8 cellular contexts compared by ENCODE assay signal in genomic region chr19:49056101-49056901, GRCh38. TPM values are rescaled to one million over a fixed set of nuclear protein-coding genes. Genes with fewer than 3 reads are reported as not detected.
DNase-seq lines count a peak whose midpoint lies in the region; ATAC-seq and FAIRE-seq lines count a peak whose summit lies in the region.

No MANE protein-coding gene starts in this region.

- no peak overlapping the region for H2BK5ac ChIP-seq in trophoblast cell (ENCODE audit: low read depth, low read length, poor library complexity)

- H3K4me3 ChIP-seq in trophoblast cell (ENCODE audit: low read depth, low read length), result peak overlapping the region; percentile 53

- H2BK12ac ChIP-seq in trophoblast cell (ENCODE audit: low read length), result no peak overlapping the region

- no peak overlapping the region for H3K27ac Mint-ChIP-seq in activated naive CD4-positive, alpha-beta T cell treated with anti-CD3 and anti-CD28 coated beads, Interleukin-2, amount 10 ng/mL, durations not matched to agents 7 days and 5 days

- peak overlapping the region; percentile 69 for H2AFZ ChIP-seq in trophoblast cell (ENCODE audit: insufficient read depth, low read length, poor library complexity)

- no CpG with 5 or more reads among the region's 63 CpGs for WGBS in trophoblast cell (ENCODE audit: extremely low coverage, insufficient coverage, insufficient read length)

- CTCF ChIA-PET in activated naive CD4-positive, alpha-beta T cell treated with anti-CD3 and anti-CD28 coated beads, Interleukin-2, amount 10 ng/mL, durations not matched to agents 7 days and 5 days (lab: Charles Lee), result interaction anchor here (1.0 to 1.4 kb wide), 2 partner anchors 42 to 56 kb away, joined by 4 to 6 read pairs; no protein-coding TSS in a partner anchor

- H3K27me3 Mint-ChIP-seq in activated naive CD4-positive, alpha-beta T cell treated with anti-CD3 and anti-CD28 coated beads, Interleukin-2, amount 10 ng/mL, durations not matched to agents 7 days and 5 days, result peaks cover 83% of the 10 kb centered on the region

- H3K79me1 ChIP-seq in trophoblast cell (ENCODE audit: low read length), result peaks cover 16% of the 10 kb centered on the region

- H3K9ac ChIP-seq in trophoblast cell (ENCODE audit: low read length), result no peak overlapping the region

- H4K91ac ChIP-seq in trophoblast cell (ENCODE audit: low read depth, low read length), result peak overlapping the region; percentile 29

- ATAC-seq in Right ventricle myocardium superior (ENCODE audit: poor library complexity) (peak; percentile 93), HG02973 (IDR thresholded peaks at IDR 0.05; ENCODE audit: unreplicated experiment) (no peak), GM21529 (IDR thresholded peaks at IDR 0.05; ENCODE audit: unreplicated experiment) (no peak)

- H3K4ac ChIP-seq in trophoblast cell (ENCODE audit: low read depth, low read length), result peak overlapping the region; percentile 31

- H2BK120ac ChIP-seq in trophoblast cell (ENCODE audit: insufficient read depth, low read length, poor library complexity), result peak overlapping the region; percentile 26

- no peak overlapping the region for H4K12ac ChIP-seq in trophoblast cell (ENCODE audit: low read depth, low read length)

- H3K4me3 Mint-ChIP-seq in activated naive CD4-positive, alpha-beta T cell treated with anti-CD3 and anti-CD28 coated beads, Interleukin-2, amount 10 ng/mL, durations not matched to agents 7 days and 5 days, result peak overlapping the region; percentile 70

- peak overlapping the region; percentile 11 for H3K14ac ChIP-seq in trophoblast cell (ENCODE audit: low read length)

- no peak overlapping the region for H3K23ac ChIP-seq in trophoblast cell (ENCODE audit: low read length)

- H3K4me1 Mint-ChIP-seq in activated naive CD4-positive, alpha-beta T cell treated with anti-CD3 and anti-CD28 coated beads, Interleukin-2, amount 10 ng/mL, durations not matched to agents 7 days and 5 days, result peaks cover 26% of the 10 kb centered on the region

- peaks cover 3% of the 10 kb centered on the region for H3K36me3 Mint-ChIP-seq in activated naive CD4-positive, alpha-beta T cell treated with anti-CD3 and anti-CD28 coated beads, Interleukin-2, amount 10 ng/mL, durations not matched to agents 7 days and 5 days

- peaks cover 4% of the 10 kb centered on the region for H3K79me2 ChIP-seq in trophoblast cell (ENCODE audit: control insufficient read depth, insufficient read depth, low read length, poor library complexity)

- H3K9me3 Mint-ChIP-seq in activated naive CD4-positive, alpha-beta T cell treated with anti-CD3 and anti-CD28 coated beads, Interleukin-2, amount 10 ng/mL, durations not matched to agents 7 days and 5 days, result no peaks in the 10 kb centered on the region

- no peak overlapping the region for H2AK5ac ChIP-seq in trophoblast cell (ENCODE audit: low read length)

- H3K4me2 ChIP-seq in trophoblast cell (ENCODE audit: low read length), result peak overlapping the region; percentile 75

- peaks cover 2% of the 10 kb centered on the region for H3K9me3 ChIP-seq in trophoblast cell (ENCODE audit: insufficient read depth, low read depth, low read length)

- no peaks in the 10 kb centered on the region for H3K36me3 ChIP-seq in trophoblast cell (ENCODE audit: control insufficient read depth in 1 of 2, insufficient read depth in 2 of 2, low read length in 2 of 2)

- no peak overlapping the region for H3K27ac ChIP-seq in trophoblast cell (ENCODE audit: low read depth, low read length)

- H3K4me1 ChIP-seq in trophoblast cell (ENCODE audit: control insufficient read depth in 1 of 2, insufficient read depth in 2 of 2, low read length in 2 of 2), result peaks cover 2 to 16% of the 10 kb centered on the region in 2 experiments

- intact Hi-C loops in Right ventricle myocardium superior (cut with DNase I), result no loop called here

- peak overlapping the region; percentile 46 for H4K8ac ChIP-seq in trophoblast cell (ENCODE audit: low read depth, low read length)

- no peak for FAIRE-seq in GM19239 (lab: Jason Lieb, UNC)

- peaks cover 5% of the 10 kb centered on the region for H3K27me3 ChIP-seq in trophoblast cell (ENCODE audit: insufficient read depth, low read length)

- peak; percentile 80 for DNase-seq in AG08395 (ENCODE audit: low spot score)
- DNase-seq in GM19239 (ENCODE audit: insufficient read length, low spot score), result peak; percentile 90
- peak; percentile 55 for DNase-seq in RPMI8226
- DNase-seq in activated naive CD4-positive, alpha-beta T cell treated with anti-CD3 and anti-CD28 coated beads, Interleukin-2, amount 10 ng/mL, durations not matched to agents 7 days and 5 days, result peak; percentile 66
- peak; percentile 78 for DNase-seq in Right ventricle myocardium superior
- peak; percentile 17 to 58 for DNase-seq in trophoblast cell

- H3K18ac ChIP-seq in trophoblast cell (ENCODE audit: low read length), result peak overlapping the region; percentile 42

RNA-seq across cellular contexts. Expression of gene CGB7, which starts 1.2 kb away (rescaled TPM):
- total RNA-seq in Right ventricle myocardium superior, result not detected
- polyA plus RNA-seq in trophoblast cell (2013), result 11.9 and 12.3 TPM in 2 replicates

RNA-seq across cellular contexts. Expression of gene CGB8, which starts 7.4 kb away (rescaled TPM):
- total RNA-seq in Right ventricle myocardium superior, result not detected
- polyA plus RNA-seq in trophoblast cell (2013), result 841 and 868 TPM in 2 replicates

RNA-seq across cellular contexts. Expression of gene NTF4, which starts 8.3 kb away (rescaled TPM):
- 0.48 TPM for total RNA-seq in Right ventricle myocardium superior
- polyA plus RNA-seq in trophoblast cell (2013), result 7.8 and 8.7 TPM in 2 replicates

RNA-seq across cellular contexts. Expression of gene CGB5, which starts 12.7 kb away (rescaled TPM):
- not detected for total RNA-seq in Right ventricle myocardium superior
- 322 and 331 TPM in 2 replicates for polyA plus RNA-seq in trophoblast cell (2013)

RNA-seq across cellular contexts. Expression of gene KCNA7, which starts 16.2 kb away (rescaled TPM):
- total RNA-seq in Right ventricle myocardium superior, result 0.86 TPM
- polyA plus RNA-seq in trophoblast cell (2013), result 0.01 TPM in 2 replicates

Comparison
In these comparisons a context has a peak if more than half of its experiments do, and no peak if none do; other contexts are left out.
1. DNase-seq: peak in every context shown above with its lines; median percentile 90 in GM19239; 80 in AG08395; 78 in Right ventricle myocardium superior; 66 in activated naive CD4-positive, alpha-beta T cell treated with anti-CD3 and anti-CD28 coated beads, Interleukin-2, amount 10 ng/mL, durations not matched to agents 7 days and 5 days; 55 in RPMI8226; 38 in trophoblast cell.